ENCODE assay signal across 18 cellular contexts in genomic region chr6:161788531-161788930, GRCh38.
DNase-seq lines count a peak whose midpoint lies in the region; ATAC-seq and TF ChIP-seq lines count a peak whose summit lies in the region.
"Had no signal": no experiment of that assay in that cellular context is flagged by ENCODE, and none has a peak within 500 bp of the region (broad histone marks: within the 10 kb centered on the region; RNA-seq: fewer than 3 reads in every experiment).

No MANE protein-coding gene starts in this region.

- no peaks in the 10 kb centered on the region for H3K36me3 Mint-ChIP-seq in MCF 10A (ENCODE audit: insufficient read depth, unreplicated experiment)
- H3K36me3 Mint-ChIP-seq: CD4-positive, CD25-positive, alpha-beta regulatory T cell; CD8-positive, alpha-beta T cell had no signal

- BruUV-seq in mammary epithelial cell (replicated peaks; lab: Mats Ljungman, UMichigan) (no TSS peak), MCF 10A (replicated peaks; lab: Mats Ljungman, UMichigan) (no TSS peak)

- no peak overlapping the region for H3K4me3 Mint-ChIP-seq in MCF 10A (ENCODE audit: unreplicated experiment)
- H3K4me3 Mint-ChIP-seq: B cell; CD4-positive, CD25-positive, alpha-beta regulatory T cell; CD8-positive, alpha-beta T cell; HFFc6 had no signal

- H3K4me1 ChIP-seq in mammary epithelial cell (ENCODE audit: insufficient read depth, low read length) (no peaks in the 10 kb centered on the region), trophoblast cell (ENCODE audit: control insufficient read depth in 1 of 2, insufficient read depth in 2 of 2, low read length in 2 of 2) (no peaks in the 10 kb centered on the region), right cardiac atrium (ENCODE audit: control insufficient read depth, insufficient read depth, low read length) (no peaks in the 10 kb centered on the region)
- H3K4me1 ChIP-seq: BLaER1, Caco-2, HAP-1 had no signal

- no peak overlapping the region for H3K4ac ChIP-seq in trophoblast cell (ENCODE audit: low read depth, low read length)

- dilution Hi-C loops in mammary epithelial cell (cut with HindIII; ENCODE audit: low sequenced_read_pairs) = no loop called here

- H3K9me3 Mint-ChIP-seq in MCF 10A (ENCODE audit: unreplicated experiment) = peaks cover 7% of the 10 kb centered on the region

- no peak overlapping the region for H3K23ac ChIP-seq in trophoblast cell (ENCODE audit: low read length)

- CTCF ChIA-PET in mammary epithelial cell (lab: Charles Lee; ENCODE audit: low non-redundant PET) (no interaction called here), MCF 10A (lab: Yijun Ruan, JAX) (no interaction called here)

- no peak overlapping the region for H4K8ac ChIP-seq in trophoblast cell (ENCODE audit: low read depth, low read length)

- no peak overlapping the region for H2BK120ac ChIP-seq in trophoblast cell (ENCODE audit: insufficient read depth, low read length, poor library complexity)

- H3K79me2 ChIP-seq in mammary epithelial cell (ENCODE audit: insufficient read depth, low read length) (no peaks in the 10 kb centered on the region), trophoblast cell (ENCODE audit: control insufficient read depth, insufficient read depth, low read length, poor library complexity) (no peaks in the 10 kb centered on the region)

- H3K36me3 ChIP-seq in mammary epithelial cell (ENCODE audit: insufficient read depth, low read length) (no peaks in the 10 kb centered on the region), trophoblast cell (ENCODE audit: control insufficient read depth in 1 of 2, insufficient read depth in 2 of 2, low read length in 2 of 2) (no peaks in the 10 kb centered on the region)
- H3K36me3 ChIP-seq: BLaER1, HAP-1 had no signal

- H3K4me1 Mint-ChIP-seq in MCF 10A (ENCODE audit: insufficient read depth, unreplicated experiment) = no peaks in the 10 kb centered on the region
- H3K4me1 Mint-ChIP-seq: B cell; CD4-positive, CD25-positive, alpha-beta regulatory T cell had no signal

- H3K9me3 ChIP-seq in mammary epithelial cell (replicated peaks; ENCODE audit: insufficient read depth, low read length) (no peaks in the 10 kb centered on the region), trophoblast cell (ENCODE audit: insufficient read depth, low read depth, low read length) (no peaks in the 10 kb centered on the region), right cardiac atrium (ENCODE audit: control insufficient read depth, low read length) (peaks cover 3% of the 10 kb centered on the region)
- H3K9me3 ChIP-seq: BLaER1, HAP-1 had no signal

- no peaks in the 10 kb centered on the region for H3K79me1 ChIP-seq in trophoblast cell (ENCODE audit: low read length)

- no peak overlapping the region for H3K27ac ChIP-seq in mammary epithelial cell (ENCODE audit: insufficient read depth, low read depth, low read length)
- no peak overlapping the region for H3K27ac ChIP-seq in epithelial cell of prostate
- no peak overlapping the region for H3K27ac ChIP-seq in trophoblast cell (ENCODE audit: low read depth, low read length)
- no peak overlapping the region for H3K27ac ChIP-seq in right cardiac atrium (ENCODE audit: low read length)
- H3K27ac ChIP-seq: 22Rv1, BLaER1, C4-2B had no signal

- H4K91ac ChIP-seq in trophoblast cell (ENCODE audit: low read depth, low read length) = no peak overlapping the region

- H4K20me1 ChIP-seq in mammary epithelial cell (ENCODE audit: insufficient read depth, low read length) = no peaks in the 10 kb centered on the region
- H4K20me1 ChIP-seq: BLaER1 had no signal

- H2AK5ac ChIP-seq in trophoblast cell (ENCODE audit: low read length) = no peak overlapping the region

- no peak overlapping the region for H2AFZ ChIP-seq in mammary epithelial cell (ENCODE audit: low read depth, low read length)
- H2AFZ ChIP-seq in trophoblast cell (ENCODE audit: insufficient read depth, low read length, poor library complexity) = no peak overlapping the region

- TF ChIP-seq CTCF in mammary epithelial cell (conservative IDR thresholded peaks at IDR 0.05 in 1 of 2, IDR thresholded peaks at IDR 0.05 in 1 of 2; ENCODE audit: extremely low read depth in 1 of 2, insufficient read depth in 1 of 2, low read depth in 1 of 2, low read length in 2 of 2) = no peak
- no peak for TF ChIP-seq CTCF in MCF 10A (IDR thresholded peaks at IDR 0.05; ENCODE audit: unreplicated experiment)

- no peak overlapping the region for H3K18ac ChIP-seq in trophoblast cell (ENCODE audit: low read length)

- H3K14ac ChIP-seq in trophoblast cell (ENCODE audit: low read length) = no peak overlapping the region

- no peaks in the 10 kb centered on the region for H3K27me3 ChIP-seq in mammary epithelial cell (ENCODE audit: insufficient read depth, low read length)
- no peaks in the 10 kb centered on the region for H3K27me3 ChIP-seq in trophoblast cell (ENCODE audit: insufficient read depth, low read length)
- H3K27me3 ChIP-seq in right cardiac atrium (ENCODE audit: control insufficient read depth, insufficient read depth) = no peaks in the 10 kb centered on the region
- H3K27me3 ChIP-seq: BLaER1 had no signal

- no peak for ATAC-seq in right cardiac atrium
- ATAC-seq: CD8-positive, alpha-beta T cell had no signal

- no peak overlapping the region for H2BK5ac ChIP-seq in trophoblast cell (ENCODE audit: low read depth, low read length, poor library complexity)

- no peak overlapping the region for H3K9ac ChIP-seq in mammary epithelial cell (ENCODE audit: insufficient read depth, low read length)
- no peak overlapping the region for H3K9ac ChIP-seq in trophoblast cell (ENCODE audit: low read length)
- H3K9ac ChIP-seq: BLaER1 had no signal

- no peaks in the 10 kb centered on the region for H3K27me3 Mint-ChIP-seq in MCF 10A (ENCODE audit: insufficient read depth, unreplicated experiment)
- H3K27me3 Mint-ChIP-seq: B cell; CD4-positive, CD25-positive, alpha-beta regulatory T cell had no signal

- H3K4me2 ChIP-seq in mammary epithelial cell (ENCODE audit: insufficient read depth, low read depth, low read length) (no peak overlapping the region), trophoblast cell (ENCODE audit: low read length) (no peak overlapping the region)
- H3K4me2 ChIP-seq: BLaER1 had no signal

- no peak overlapping the region for H2BK12ac ChIP-seq in trophoblast cell (ENCODE audit: low read length)

- peak; percentile 0 for DNase-seq in mammary epithelial cell
- DNase-seq in MCF 10A (ENCODE audit: unreplicated experiment) = no peak
- DNase-seq in epithelial cell of prostate (ENCODE audit: low read depth, low spot score) = peak; percentile 3
- peak; percentile 17 to 35 for DNase-seq in trophoblast cell
- no peak for DNase-seq in right cardiac atrium
- no peak for DNase-seq in NCI-H526 treated with DMSO at 0.1 percent for 48 hours (lab: John Stamatoyannopoulos, UW)
- DNase-seq: Caco-2; CD4-positive, CD25-positive, alpha-beta regulatory T cell; CD8-positive, alpha-beta T cell; DMS153; DND-41; GOT3; HFFc6 had no signal

- no peak overlapping the region for H3K4me3 ChIP-seq in mammary epithelial cell (replicated peaks in 1 of 3; ENCODE audit: insufficient read depth in 1 of 3, low read depth in 2 of 3, low read length in 3 of 3)
- H3K4me3 ChIP-seq in trophoblast cell (ENCODE audit: low read depth, low read length) = no peak overlapping the region
- no peak overlapping the region for H3K4me3 ChIP-seq in right cardiac atrium (ENCODE audit: low read length)
- H3K4me3 ChIP-seq: BLaER1, HAP-1 had no signal

- H3K27ac Mint-ChIP-seq in MCF 10A (ENCODE audit: low read depth, unreplicated experiment) = no peak overlapping the region
- H3K27ac Mint-ChIP-seq: B cell; CD4-positive, CD25-positive, alpha-beta regulatory T cell; CD8-positive, alpha-beta T cell; HFFc6 had no signal

- in situ Hi-C loops in mammary epithelial cell (cut with MboI; ENCODE audit: low sequenced_read_pairs in 2 of 2) = no loop called here

- WGBS in mammary epithelial cell (ENCODE audit: low coverage, missing lambda C conversion rate) = 3% methylated on average over 4 of the region's 4 CpGs
- WGBS in trophoblast cell (ENCODE audit: extremely low coverage, insufficient coverage, insufficient read length) = no CpG with 5 or more reads among the region's 4 CpGs
- 83% methylated on average over 4 of the region's 4 CpGs for WGBS in right cardiac atrium

- intact Hi-C loops in mammary epithelial cell (cut with micrococcal nuclease) = no loop called here
- intact Hi-C loops in MCF 10A (cut with micrococcal nuclease) = no loop called here
- intact Hi-C loops in right cardiac atrium (cut with DNase I) = no loop called here

- POLR2A ChIA-PET in MCF 10A (lab: Yijun Ruan, JAX) = no interaction called here

- no peak overlapping the region for H4K12ac ChIP-seq in trophoblast cell (ENCODE audit: low read depth, low read length)

Comparison
In these comparisons a context has a peak if more than half of its experiments do, and no peak if none do; other contexts are left out.
1. DNase-seq: peak in mammary epithelial cell (single experiment), epithelial cell of prostate (single experiment) and trophoblast cell (2 of 2); none in MCF 10A (single experiment), right cardiac atrium (0 of 3) and NCI-H526 treated with DMSO at 0.1 percent for 48 hours (single experiment).